In the genomic region with DNA sequence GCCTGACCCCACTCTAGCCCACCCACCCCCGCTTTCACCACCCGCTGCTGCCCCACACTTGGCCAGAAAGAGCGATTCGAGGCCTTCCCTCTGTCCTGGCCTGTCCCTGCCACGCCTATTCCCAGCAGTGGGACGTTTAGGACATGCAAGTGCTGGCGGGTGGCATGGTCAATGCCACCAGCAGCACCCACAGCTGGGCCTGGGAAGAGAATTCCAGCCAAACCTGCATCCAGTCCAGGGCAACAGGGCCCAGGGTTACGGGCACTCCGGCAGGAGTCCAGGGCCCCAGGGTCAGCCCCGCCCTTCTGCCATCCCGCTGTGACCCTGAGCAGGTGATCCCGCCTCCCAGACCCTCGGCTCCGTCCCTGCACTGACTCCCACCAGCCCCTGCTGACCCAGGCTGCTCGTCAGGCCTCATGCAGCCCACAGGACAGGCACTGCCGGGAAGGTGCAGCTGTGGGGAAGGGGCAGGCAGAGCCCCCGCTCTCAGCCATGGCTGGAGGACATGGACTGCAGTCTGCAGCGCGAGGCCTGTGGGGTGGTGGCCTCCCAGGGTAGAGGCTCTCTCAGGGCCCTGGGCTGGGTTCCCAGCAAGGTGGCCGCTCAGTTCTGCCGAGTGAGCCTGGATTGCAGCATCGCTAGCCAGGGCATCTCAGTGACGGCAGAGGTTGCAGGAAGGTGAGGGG, we compare ENCODE assay signal across 2 cellular contexts.
TF ChIP-seq lines count a peak whose summit lies in the region.

No MANE protein-coding gene starts in this region.

TF ChIP-seq in A549, 52 proteins besides CTCF, POLR2A, EP300 and RAD21:
- no peak for TF ChIP-seq HOXB5 (CRISPR knock-in tag; IDR thresholded peaks at IDR 0.05)
- TF ChIP-seq CEBPB (IDR thresholded peaks at IDR 0.05): no peak
- TF ChIP-seq GATA3 (IDR thresholded peaks at IDR 0.05; ENCODE audit: borderline replicate concordance): no peak
- no peak for TF ChIP-seq FOXS1 (CRISPR knock-in tag; IDR thresholded peaks at IDR 0.05)

TF ChIP-seq in K562, 482 proteins besides CTCF, POLR2A, EP300 and RAD21:
- TF ChIP-seq NFIC (IDR thresholded peaks at IDR 0.05) (peak; percentile 29; the same call in 1 of the 2 replicates), STAG1 (CRISPR knock-in tag; IDR thresholded peaks at IDR 0.05; ENCODE audit: borderline replicate concordance) (no peak), KDM1A (IDR thresholded peaks at IDR 0.05) (no peak), HSF4 (CRISPR knock-in tag; IDR thresholded peaks at IDR 0.05; ENCODE audit: borderline replicate concordance) (no peak)
TF ChIP-seq in K562: peak in this region for 1.
